In the genomic region with DNA sequence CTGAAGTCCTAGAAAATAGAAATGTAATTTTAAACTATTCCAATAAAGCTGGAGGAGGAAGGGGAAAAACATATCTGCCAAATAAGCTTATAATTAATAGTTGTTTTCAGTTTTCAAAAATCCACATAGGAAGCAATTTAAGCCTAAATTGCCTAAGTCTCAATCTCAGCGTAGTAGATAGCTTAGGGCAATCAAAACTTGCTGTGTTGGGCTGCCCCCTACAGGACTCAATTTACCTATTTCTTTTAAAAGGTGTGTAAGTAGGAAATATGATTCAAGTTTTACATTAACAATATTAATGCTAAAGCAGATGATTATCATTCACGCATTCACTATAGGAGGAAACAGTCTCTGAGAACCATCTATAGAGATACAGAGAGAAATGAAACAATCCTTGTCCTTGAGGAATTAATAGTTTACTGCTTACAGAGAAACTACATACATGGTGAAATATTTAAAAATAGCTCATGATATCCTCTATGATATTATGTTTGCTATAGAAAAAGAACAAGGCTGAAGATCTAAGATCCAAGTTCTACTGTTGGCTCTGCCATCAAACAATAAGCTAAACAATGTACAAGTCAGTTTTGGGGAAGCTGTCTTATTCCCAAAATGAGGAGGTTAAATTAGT, we compare ENCODE assay signal across 9 cellular contexts.
DNase-seq lines count a peak whose midpoint lies in the region; ATAC-seq and TF ChIP-seq lines count a peak whose summit lies in the region.
"Had no signal": no experiment of that assay in that cellular context is flagged by ENCODE, and none has a peak within 500 bp of the region (broad histone marks: within the 10 kb centered on the region; RNA-seq: fewer than 3 reads in every experiment).

No MANE protein-coding gene starts in this region.

- H3F3A ChIP-seq in neural cell (ENCODE audit: insufficient read depth, low read length, poor library complexity, severe bottlenecking): no peaks in the 10 kb centered on the region

- no peak overlapping the region for H2AFZ ChIP-seq in neural cell (ENCODE audit: low read depth, low read length)

- TF ChIP-seq RAD21 in neural cell (conservative IDR thresholded peaks at IDR 0.05): peak; percentile 76

- H3K36me3 Mint-ChIP-seq in activated CD8-positive, alpha-beta memory T cell treated with anti-CD3 and anti-CD28 coated beads, Interleukin-2, amount 10 ng/mL, durations not matched to agents 7 days and 5 days: peaks cover 20% of the 10 kb centered on the region

- H3K4me1 Mint-ChIP-seq in activated CD8-positive, alpha-beta memory T cell treated with anti-CD3 and anti-CD28 coated beads, Interleukin-2, amount 10 ng/mL, durations not matched to agents 7 days and 5 days: peaks cover 43% of the 10 kb centered on the region

- peak; percentile 70 for TF ChIP-seq CTCF in neural cell (IDR thresholded peaks at IDR 0.05; ENCODE audit: poor library complexity, severe bottlenecking)
- peak in 3 of 7 experiments; percentile 43 to 63 (median 55) for TF ChIP-seq CTCF in stomach (IDR thresholded peaks at IDR 0.05)

- H3K4me1 ChIP-seq in stomach: peaks cover 0 to 31% (median 11%) of the 10 kb centered on the region in 4 donors

- no peak for TF ChIP-seq POLR2A in stomach (IDR thresholded peaks at IDR 0.05)

- no peaks in the 10 kb centered on the region for H3K27me3 Mint-ChIP-seq in activated CD8-positive, alpha-beta memory T cell treated with anti-CD3 and anti-CD28 coated beads, Interleukin-2, amount 10 ng/mL, durations not matched to agents 7 days and 5 days

- H3K9me2 ChIP-seq in neural cell (ENCODE audit: insufficient read depth, low read length): no peaks in the 10 kb centered on the region

- no peak overlapping the region for H3K4me3 Mint-ChIP-seq in activated CD8-positive, alpha-beta memory T cell treated with anti-CD3 and anti-CD28 coated beads, Interleukin-2, amount 10 ng/mL, durations not matched to agents 7 days and 5 days

- H3K4me3 ChIP-seq in neural cell (ENCODE audit: low read length) (no peak overlapping the region), stomach (no peak overlapping the region)
- H3K4me3 ChIP-seq: BLaER1 had no signal

- H3K27ac Mint-ChIP-seq in activated CD8-positive, alpha-beta memory T cell treated with anti-CD3 and anti-CD28 coated beads, Interleukin-2, amount 10 ng/mL, durations not matched to agents 7 days and 5 days: no peak overlapping the region

- no peaks in the 10 kb centered on the region for H3K9me3 Mint-ChIP-seq in activated CD8-positive, alpha-beta memory T cell treated with anti-CD3 and anti-CD28 coated beads, Interleukin-2, amount 10 ng/mL, durations not matched to agents 7 days and 5 days (ENCODE audit: low read depth)

- intact Hi-C loops in stomach (cut with DNase I; ENCODE audit: low total_unique reads): loop anchor here (10.0 kb wide), 1 partner anchor 489 kb away; no protein-coding TSS in a partner anchor

- WGBS in stomach, 5 donors: 24 to 37% (median 29%) methylated on average over 2 of the region's 2 CpGs

- TF ChIP-seq EP300 in neural cell (conservative IDR thresholded peaks at IDR 0.05; ENCODE audit: poor library complexity, severe bottlenecking): no peak
- TF ChIP-seq EP300 in stomach (IDR thresholded peaks at IDR 0.05): no peak

- DNase-seq in NCI-H1417 (lab: John Stamatoyannopoulos, UW) (peak; percentile 18 to 79 (median 50)), NCI-H1417 treated with DMSO at 0.1 percent for 48 hours (lab: John Stamatoyannopoulos, UW) (no peak), NOMO-1 treated with dmso at 0.1 percent for 144 hours (lab: John Stamatoyannopoulos, UW; ENCODE audit: unreplicated experiment) (peak; percentile 18), stomach (peak; percentile 71)
- DNase-seq in activated CD8-positive, alpha-beta memory T cell treated with anti-CD3 and anti-CD28 coated beads, Interleukin-2, amount 10 ng/mL, durations not matched to agents 7 days and 5 days: peak; percentile 85

- no peaks in the 10 kb centered on the region for H3K36me3 ChIP-seq in neural cell (ENCODE audit: insufficient read depth, low read length)
- no peaks in the 10 kb centered on the region for H3K36me3 ChIP-seq in stomach

- H3K79me2 ChIP-seq in neural cell (replicated peaks; ENCODE audit: insufficient read depth, low read length): no peaks in the 10 kb centered on the region

- H3K9me3 ChIP-seq in neural cell (ENCODE audit: low read length) (no peaks in the 10 kb centered on the region), stomach (no peaks in the 10 kb centered on the region)

- no peaks in the 10 kb centered on the region for H4K20me1 ChIP-seq in neural cell (ENCODE audit: insufficient read depth)

- no peak overlapping the region for H3K4me2 ChIP-seq in neural cell (ENCODE audit: low read length)
- H3K4me2 ChIP-seq: BLaER1 had no signal

- H3K27ac ChIP-seq in neural cell (ENCODE audit: low read length): no peak overlapping the region
- no peak overlapping the region for H3K27ac ChIP-seq in stomach
- H3K27ac ChIP-seq: BLaER1 had no signal

- H3K9ac ChIP-seq in neural cell (ENCODE audit: low read length): no peak overlapping the region
- H3K9ac ChIP-seq: BLaER1 had no signal

- CTCF ChIA-PET in activated CD8-positive, alpha-beta memory T cell treated with anti-CD3 and anti-CD28 coated beads, Interleukin-2, amount 10 ng/mL, durations not matched to agents 7 days and 5 days (lab: Charles Lee): interaction anchor here (0.6 to 4.8 kb wide), 58 partner anchors 9 to 791 kb away, joined by 3 to 40 read pairs (median 4); a partner anchor contains a TSS

- H3K27me3 ChIP-seq in neural cell (ENCODE audit: insufficient read depth, low read depth, low read length): no peaks in the 10 kb centered on the region
- no peaks in the 10 kb centered on the region for H3K27me3 ChIP-seq in stomach
- H3K27me3 ChIP-seq: BLaER1 had no signal

- ATAC-seq in HG03460 (IDR thresholded peaks at IDR 0.05; ENCODE audit: unreplicated experiment): peak; percentile 65
- peak; percentile 86 for ATAC-seq in activated CD8-positive, alpha-beta memory T cell treated with anti-CD3 and anti-CD28 coated beads, Interleukin-2, amount 10 ng/mL, durations not matched to agents 7 days and 5 days
- ATAC-seq in esophagus mucosa: peak; percentile 77

TF ChIP-seq in neural cell, 6 proteins besides CTCF, POLR2A, EP300 and RAD21:
- peak; percentile 71 for TF ChIP-seq SMC3 (conservative IDR thresholded peaks at IDR 0.05; ENCODE audit: poor library complexity)
- no peak for TF ChIP-seq MXI1 (conservative IDR thresholded peaks at IDR 0.05; ENCODE audit: poor library complexity, severe bottlenecking)
